Comparison of ENCODE assay signal across 8 cellular contexts in the genomic region with DNA sequence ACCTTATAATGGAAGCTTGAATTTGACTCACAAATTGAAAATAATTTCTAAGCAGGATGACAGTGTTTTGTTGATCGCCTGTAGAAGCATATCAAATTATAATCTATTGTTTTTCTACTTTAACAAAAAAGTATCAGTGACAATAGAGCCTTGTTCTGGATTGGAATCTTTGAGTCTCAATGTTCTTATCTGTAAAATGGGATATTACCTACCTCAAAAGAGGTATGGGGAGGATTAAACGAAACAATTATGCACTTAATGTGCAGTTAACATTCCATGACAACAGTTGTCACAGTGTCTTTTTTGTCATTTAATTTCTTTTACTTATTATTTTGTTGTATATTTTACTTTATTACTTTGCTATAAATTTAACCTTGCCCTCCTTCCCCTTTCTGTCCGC. TPM values are rescaled to one million over a fixed set of nuclear protein-coding genes. Genes with fewer than 3 reads are reported as not detected.
A peak's percentile ranks its signal among the peaks of the same experiment; 100 is the strongest.
DNase-seq lines count a peak whose midpoint lies in the region; ATAC-seq, FAIRE-seq and TF ChIP-seq lines count a peak whose summit lies in the region.

No MANE protein-coding gene starts in this region.

- H3K4me1 ChIP-seq in A549 = peaks cover 12% of the 10 kb centered on the region; the same call in 2 of the 3 replicates
- peaks cover 5% of the 10 kb centered on the region; the same call in 1 of the 2 replicates for H3K4me1 ChIP-seq in HUES48 (ENCODE audit: control insufficient read depth, insufficient read depth, low read length)
- H3K4me1 ChIP-seq in mammary epithelial cell (ENCODE audit: insufficient read depth, low read length) = peaks cover 6% of the 10 kb centered on the region
- peaks cover 14% of the 10 kb centered on the region for H3K4me1 ChIP-seq in muscle layer of colon (ENCODE audit: insufficient read depth, low read length)

- TF ChIP-seq CTCF in A549 (IDR thresholded peaks at IDR 0.05) = no peak
- TF ChIP-seq CTCF in mammary epithelial cell (conservative IDR thresholded peaks at IDR 0.05 in 1 of 2, IDR thresholded peaks at IDR 0.05 in 1 of 2; ENCODE audit: extremely low read depth in 1 of 2, insufficient read depth in 1 of 2, low read depth in 1 of 2, low read length in 2 of 2) = no peak

- H3K36me3 ChIP-seq in HUES48 (ENCODE audit: control insufficient read depth, insufficient read depth, low read length) (peaks cover 47% of the 10 kb centered on the region), mammary epithelial cell (ENCODE audit: insufficient read depth, low read length) (peaks cover 22% of the 10 kb centered on the region), muscle layer of colon (ENCODE audit: insufficient read depth, low read length) (peaks cover 24% of the 10 kb centered on the region)

- 38% methylated on average over 3 of the region's 3 CpGs for WGBS in A549 (ENCODE audit: missing lambda C conversion rate)
- WGBS in mammary epithelial cell (ENCODE audit: low coverage, missing lambda C conversion rate) = 86% methylated on average over 3 of the region's 3 CpGs

- intact Hi-C loops in mammary epithelial cell (cut with micrococcal nuclease) = loop anchor here (10.0 kb wide), 1 partner anchor 484 kb away; no protein-coding TSS in a partner anchor

- H3K9me3 ChIP-seq in A549 = no peaks in the 10 kb centered on the region
- H3K9me3 ChIP-seq in HUES48 (ENCODE audit: control insufficient read depth, insufficient read depth, low read length) = no peaks in the 10 kb centered on the region
- no peaks in the 10 kb centered on the region for H3K9me3 ChIP-seq in mammary epithelial cell (replicated peaks; ENCODE audit: insufficient read depth, low read length)
- H3K9me3 ChIP-seq in muscle layer of colon (ENCODE audit: low read length) = no peaks in the 10 kb centered on the region

- no peak overlapping the region for H2AFZ ChIP-seq in mammary epithelial cell (ENCODE audit: low read depth, low read length)

- no peak for FAIRE-seq in A549 (lab: Jason Lieb, UNC)

- DNase-seq in A549 (ENCODE audit: low read depth in 1 of 2, low spot score in 1 of 2) (no peak), mammary epithelial cell (no peak), kidney glomerular epithelial cell (lab: John Stamatoyannopoulos, UW) (no peak), NCI-H2196 (lab: John Stamatoyannopoulos, UW; ENCODE audit: unreplicated experiment) (no peak)
- DNase-seq in stimulated activated CD4-positive, alpha-beta T cell treated with anti-CD3 and anti-CD28 coated beads, Interleukin-1b, Interleukin-23, amount 100 ng/mL, for 48 hours = no peak

- dilution Hi-C loops in mammary epithelial cell (cut with HindIII; ENCODE audit: low sequenced_read_pairs) = no loop called here

- TF ChIP-seq RAD21 in A549 (conservative IDR thresholded peaks at IDR 0.05 in 1 of 2, IDR thresholded peaks at IDR 0.05 in 1 of 2) = no peak

- POLR2A ChIA-PET in A549 (lab: Yijun Ruan, JAX) = no interaction called here

- no peak for ATAC-seq in A549
- ATAC-seq in HG03097 (IDR thresholded peaks at IDR 0.05; ENCODE audit: low FRiP score, unreplicated experiment) = no peak

- CTCF ChIA-PET in A549 (lab: Yijun Ruan, JAX) (interaction anchor here (0.6 to 3.2 kb wide), 2 partner anchors 11 to 53 kb away, joined by 3 to 15 read pairs; no protein-coding TSS in a partner anchor), mammary epithelial cell (lab: Charles Lee; ENCODE audit: low non-redundant PET) (no interaction called here)

- no TSS peak for BruUV-seq in mammary epithelial cell (replicated peaks; lab: Mats Ljungman, UMichigan)

- TF ChIP-seq POLR2A in A549 (IDR thresholded peaks at IDR 0.05; ENCODE audit: low read length) = no peak

- peak overlapping the region; percentile 77 for H3K4me2 ChIP-seq in A549
- H3K4me2 ChIP-seq in mammary epithelial cell (ENCODE audit: insufficient read depth, low read depth, low read length) = peak overlapping the region; percentile 91

- TF ChIP-seq EP300 in A549 (IDR thresholded peaks at IDR 0.05) = no peak

- H3K79me2 ChIP-seq in mammary epithelial cell (ENCODE audit: insufficient read depth, low read length) = peaks cover 48% of the 10 kb centered on the region

- in situ Hi-C loops in mammary epithelial cell (cut with MboI; ENCODE audit: low sequenced_read_pairs in 2 of 2) = loop anchor here (25.0 kb wide), 2 partner anchors 203 to 703 kb away; no protein-coding TSS in a partner anchor

- H3K27ac ChIP-seq in A549 = peak overlapping the region; percentile 83 to 92; a peak in 5 of 6 replicates
- no peak overlapping the region for H3K27ac ChIP-seq in HUES48 (ENCODE audit: low read depth, low read length)
- no peak overlapping the region for H3K27ac ChIP-seq in mammary epithelial cell (ENCODE audit: insufficient read depth, low read depth, low read length)
- no peak overlapping the region for H3K27ac ChIP-seq in muscle layer of colon (ENCODE audit: low read depth, low read length)

- peak overlapping the region; percentile 91 for H3K9ac ChIP-seq in HUES48 (ENCODE audit: low read depth, low read length)
- peak overlapping the region; percentile 84 for H3K9ac ChIP-seq in mammary epithelial cell (ENCODE audit: insufficient read depth, low read length)
- H3K9ac ChIP-seq in muscle layer of colon (ENCODE audit: low read length) = peak overlapping the region; percentile 74

- H4K20me1 ChIP-seq in mammary epithelial cell (ENCODE audit: insufficient read depth, low read length) = no peaks in the 10 kb centered on the region

- H3K27me3 ChIP-seq in HUES48 (ENCODE audit: control insufficient read depth, insufficient read depth, low read length) = no peaks in the 10 kb centered on the region
- H3K27me3 ChIP-seq in mammary epithelial cell (ENCODE audit: insufficient read depth, low read length) = no peaks in the 10 kb centered on the region
- no peaks in the 10 kb centered on the region for H3K27me3 ChIP-seq in muscle layer of colon (ENCODE audit: control insufficient read depth in 1 of 2, insufficient read depth in 2 of 2, low read length in 2 of 2)

- H3K4me3 ChIP-seq in A549 (peak overlapping the region; percentile 86), HUES48 (ENCODE audit: low read depth, low read length) (peak overlapping the region; percentile 100), mammary epithelial cell (replicated peaks in 1 of 3; ENCODE audit: insufficient read depth in 1 of 3, low read depth in 2 of 3, low read length in 3 of 3) (peak overlapping the region; percentile 58 to 98 (median 69)), muscle layer of colon (ENCODE audit: low read depth in 1 of 2, low read length in 2 of 2) (peak overlapping the region; percentile 81 to 88)

TF ChIP-seq in A549, 52 proteins besides CTCF, POLR2A, EP300 and RAD21:
- TF ChIP-seq ZFP36 (IDR thresholded peaks at IDR 0.05; ENCODE audit: borderline replicate concordance, partially characterized antibody) = no peak
- no peak for TF ChIP-seq FOSB (CRISPR knock-in tag; IDR thresholded peaks at IDR 0.05)
- TF ChIP-seq ESRRA (IDR thresholded peaks at IDR 0.05; ENCODE audit: borderline replicate concordance, low read length) = no peak
- no peak for TF ChIP-seq MYC (IDR thresholded peaks at IDR 0.05; ENCODE audit: borderline replicate concordance, low read length)

RNA-seq across cellular contexts. Expression of gene RTRAF, which starts 1.1 kb away (rescaled TPM):
- polyA plus RNA-seq in A549 (2011; rRNA removed) (289 and 341 TPM in 2 replicates), A549 (2017; fragmentation: RNase III; extraction: RNeasy Plus Mini Kit Qiagen cat#74134 plus additional on column Dnase treatment) (271 to 321 TPM (median 285 TPM) in 3 replicates), mammary epithelial cell (82.0 TPM)
- 95.8 and 104 TPM in 2 replicates for polyA plus RNA-seq in A549 (2012; cell fraction: cytosol; rRNA removed)
- 17.8 and 18.6 TPM in 2 replicates for polyA plus RNA-seq in A549 (2012; cell fraction: nucleus; rRNA removed)
- 80.7 and 85.4 TPM in 2 replicates for polyA minus RNA-seq in A549 (2011; rRNA and poly(A)+ RNA removed)
- total RNA-seq in mammary epithelial cell = 100 to 1,000 TPM in 1 of 2 donors, 10 to 100 TPM in 1; 52.7 to 176 TPM
- 105 TPM for polyA minus RNA-seq in mammary epithelial cell

Comparison
In these comparisons a context has a peak if more than half of its experiments do, and no peak if none do; other contexts are left out.
1. H3K27ac ChIP-seq: peak in A549 (2 of 2); none in HUES48 (single experiment), mammary epithelial cell (single experiment) and muscle layer of colon (single experiment).
2. Peak in every context shown above with its lines, with median percentiles within 50 percentile points of each other: H3K4me3 ChIP-seq and H3K9ac ChIP-seq.